9 cellular contexts compared by ENCODE assay signal in the genomic region with DNA sequence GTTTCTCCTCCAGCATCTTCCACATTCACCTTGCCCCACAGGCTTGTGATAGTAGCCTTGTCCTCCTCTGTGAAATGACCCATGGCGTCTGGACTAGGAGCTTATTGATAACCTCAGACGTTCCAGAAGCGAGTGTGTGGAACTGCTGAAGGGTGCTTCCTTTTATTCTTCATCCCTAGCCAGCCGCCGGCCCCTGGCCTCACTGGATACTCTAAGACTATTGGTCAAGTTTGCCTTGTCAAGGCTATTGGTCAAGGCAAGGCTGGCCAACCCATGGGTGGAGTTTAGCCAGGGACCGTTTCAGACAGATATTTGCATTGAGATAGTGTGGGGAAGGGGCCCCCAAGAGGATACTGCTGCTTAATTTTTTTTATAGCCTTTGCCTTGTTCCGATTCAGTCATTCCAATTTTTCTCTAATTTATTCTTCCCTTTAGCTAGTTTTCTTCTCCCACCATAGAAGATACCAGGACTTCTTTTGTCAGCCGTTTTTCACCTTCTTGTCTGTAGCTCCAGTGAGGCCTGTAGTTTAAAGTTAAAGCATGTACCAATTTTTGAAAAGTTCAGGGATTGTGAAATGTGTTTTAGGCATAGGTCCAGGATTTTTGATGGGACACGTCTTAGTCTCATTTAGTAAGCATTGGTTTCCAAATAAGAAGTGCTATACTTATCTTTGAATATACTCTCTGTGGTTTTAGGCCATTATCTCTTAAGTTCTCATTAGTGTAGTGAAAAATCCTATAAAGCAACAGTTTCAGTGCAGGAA. TPM values are rescaled to one million over a fixed set of nuclear protein-coding genes. Genes with fewer than 3 reads are reported as not detected.
"Had no signal": no experiment of that assay in that cellular context is flagged by ENCODE, and none has a peak within 500 bp of the region (broad histone marks: within the 10 kb centered on the region; RNA-seq: fewer than 3 reads in every experiment).

A gene (minus strand): TSS at position 136 of the 764 bp plus-strand sequence. CDS start 53 bp downstream, at position 83.

RNA-seq across cellular contexts. Expression of the gene that starts here (rescaled TPM):
- total RNA-seq: esophagus muscularis mucosa, foreskin keratinocyte, hepatocyte, kidney epithelial cell, left colon, left ventricle myocardium superior, prostate gland, renal cortical epithelial cell had no signal
- polyA plus RNA-seq: foreskin keratinocyte, hepatocyte, urinary bladder had no signal
